ENCODE assay signal across 8 cellular contexts in genomic region chr2:127024769-127025356, GRCh38.
DNase-seq lines count a peak whose midpoint lies in the region; ATAC-seq and TF ChIP-seq lines count a peak whose summit lies in the region.

No MANE protein-coding gene starts in this region.

- peaks cover 10% of the 10 kb centered on the region for H3K4me1 Mint-ChIP-seq in activated naive CD8-positive, alpha-beta T cell treated with anti-CD3 and anti-CD28 coated beads for 36 hours

- peak; percentile 4 for ATAC-seq in HG03139 (IDR thresholded peaks at IDR 0.05; ENCODE audit: unreplicated experiment)

- intact Hi-C loops in prostate gland (cut with DNase I) = no loop called here

- peak; percentile 57 for DNase-seq in EL
- DNase-seq in activated naive CD8-positive, alpha-beta T cell treated with anti-CD3 and anti-CD28 coated beads for 36 hours = no peak
- peak; percentile 78 for DNase-seq in hepatocyte (ENCODE audit: low spot score)
- no peak for DNase-seq in prostate gland (ENCODE audit: low spot score)
- DNase-seq in activated CD4-positive, CD25-positive, alpha-beta regulatory T cell (lab: John Stamatoyannopoulos, UW) = no peak
- DNase-seq in NOMO-1 treated with dmso at 0.1 percent for 144 hours (lab: John Stamatoyannopoulos, UW; ENCODE audit: unreplicated experiment) = no peak
- DNase-seq in NCI-H146 (lab: John Stamatoyannopoulos, UW) = no peak

- H3K4me3 ChIP-seq in hepatocyte = peak overlapping the region; percentile 11
- peak overlapping the region; percentile 25 for H3K4me3 ChIP-seq in prostate gland

- H3K27ac Mint-ChIP-seq in activated naive CD8-positive, alpha-beta T cell treated with anti-CD3 and anti-CD28 coated beads for 36 hours = no peak overlapping the region

- no peaks in the 10 kb centered on the region for H3K4me1 ChIP-seq in hepatocyte (ENCODE audit: insufficient read depth)
- H3K4me1 ChIP-seq in prostate gland (replicated peaks) = no peaks in the 10 kb centered on the region

- H3K27ac ChIP-seq in hepatocyte (peak overlapping the region; percentile 24), prostate gland (no peak overlapping the region)

- peak overlapping the region; percentile 93 for H3K4me2 ChIP-seq in hepatocyte

- TF ChIP-seq CTCF in hepatocyte (IDR thresholded peaks at IDR 0.05; ENCODE audit: poor library complexity) (no peak), prostate gland (IDR thresholded peaks at IDR 0.05) (no peak)

- H3K9me3 ChIP-seq in hepatocyte (ENCODE audit: low read depth) (no peaks in the 10 kb centered on the region), prostate gland (no peaks in the 10 kb centered on the region)

- TF ChIP-seq POLR2A in prostate gland (IDR thresholded peaks at IDR 0.05) = no peak

- H3K9me2 ChIP-seq in hepatocyte (replicated peaks; ENCODE audit: insufficient read depth) = no peaks in the 10 kb centered on the region

- H3K79me2 ChIP-seq in hepatocyte = no peaks in the 10 kb centered on the region

- H3K4me3 Mint-ChIP-seq in activated naive CD8-positive, alpha-beta T cell treated with anti-CD3 and anti-CD28 coated beads for 36 hours = peak overlapping the region; percentile 48

- no peaks in the 10 kb centered on the region for H3K27me3 ChIP-seq in hepatocyte
- peaks cover 3% of the 10 kb centered on the region for H3K27me3 ChIP-seq in prostate gland (replicated peaks; ENCODE audit: insufficient read depth)

- H3K36me3 Mint-ChIP-seq in activated naive CD8-positive, alpha-beta T cell treated with anti-CD3 and anti-CD28 coated beads for 36 hours = no peaks in the 10 kb centered on the region

- peaks cover 11% of the 10 kb centered on the region for H3K9me3 Mint-ChIP-seq in activated naive CD8-positive, alpha-beta T cell treated with anti-CD3 and anti-CD28 coated beads for 36 hours

- H3K27me3 Mint-ChIP-seq in activated naive CD8-positive, alpha-beta T cell treated with anti-CD3 and anti-CD28 coated beads for 36 hours = peaks cover 18% of the 10 kb centered on the region

- H4K20me1 ChIP-seq in hepatocyte (ENCODE audit: insufficient read depth, poor library complexity, severe bottlenecking) = no peaks in the 10 kb centered on the region

- H3K36me3 ChIP-seq in hepatocyte (replicated peaks; ENCODE audit: insufficient read depth, low read depth) (no peaks in the 10 kb centered on the region), prostate gland (no peaks in the 10 kb centered on the region)

- 2% methylated on average over 27 of the region's 29 CpGs for WGBS in hepatocyte (ENCODE audit: low lambda C conversion rate, missing lambda C conversion rate)
- WGBS in prostate gland = 5% methylated on average over 29 of the region's 29 CpGs

- H2AFZ ChIP-seq in hepatocyte = peak overlapping the region; percentile 76

Comparison
In these comparisons a context has a peak if more than half of its experiments do, and no peak if none do; other contexts are left out.
1. DNase-seq: peak in EL (single experiment) and hepatocyte (single experiment); none in activated naive CD8-positive, alpha-beta T cell treated with anti-CD3 and anti-CD28 coated beads for 36 hours (single experiment), prostate gland (single experiment), activated CD4-positive, CD25-positive, alpha-beta regulatory T cell (0 of 4), NOMO-1 treated with dmso at 0.1 percent for 144 hours (single experiment) and NCI-H146 (single experiment).